ENCODE assay signal across 11 cellular contexts in genomic region chr6:109322825-109323580, GRCh38. TPM values are rescaled to one million over a fixed set of nuclear protein-coding genes. Genes with fewer than 3 reads are reported as not detected.
DNase-seq lines count a peak whose midpoint lies in the region; ATAC-seq, FAIRE-seq and TF ChIP-seq lines count a peak whose summit lies in the region.
"Had no signal": no experiment of that assay in that cellular context is flagged by ENCODE, and none has a peak within 500 bp of the region (broad histone marks: within the 10 kb centered on the region; RNA-seq: fewer than 3 reads in every experiment).

No MANE protein-coding gene starts in this region.

- POLR2A ChIA-PET in activated CD4-positive, alpha-beta T cell treated with anti-CD3 and anti-CD28 coated beads for 36 hours (lab: Charles Lee) = no interaction called here

- no peaks in the 10 kb centered on the region for H3K9me3 ChIP-seq in neuronal stem cell (replicated peaks in 1 of 2; ENCODE audit: control insufficient read depth in 2 of 2, insufficient read depth in 1 of 2, low read depth in 1 of 2, low read length in 2 of 2)
- H3K9me3 ChIP-seq in esophagus muscularis mucosa = no peaks in the 10 kb centered on the region

- H3K36me3 ChIP-seq in neuronal stem cell (replicated peaks in 1 of 2; ENCODE audit: control insufficient read depth in 2 of 2, insufficient read depth in 2 of 2, low read length in 2 of 2) (no peaks in the 10 kb centered on the region), esophagus muscularis mucosa (no peaks in the 10 kb centered on the region)

- H2BK120ac ChIP-seq in neuronal stem cell (ENCODE audit: low read depth, low read length) = no peak overlapping the region

- no peak for ATAC-seq in activated CD4-positive, alpha-beta T cell treated with anti-CD3 and anti-CD28 coated beads for 36 hours
- no peak for ATAC-seq in GM18511 (IDR thresholded peaks at IDR 0.05; ENCODE audit: unreplicated experiment)

- DNase-seq in GM18507 (ENCODE audit: extremely low spot score, insufficient read length, low read depth) = no peak
- DNase-seq in HL-60 (ENCODE audit: low read depth in 1 of 2, low spot score in 1 of 2) = peak; percentile 87 to 90
- peak; percentile 44 for DNase-seq in astrocyte of the hippocampus (ENCODE audit: low read depth, low spot score)
- DNase-seq in neuronal stem cell (ENCODE audit: low spot score) = no peak
- DNase-seq in activated CD4-positive, alpha-beta T cell treated with anti-CD3 and anti-CD28 coated beads for 36 hours = no peak
- DNase-seq in NCI-H1092 treated with DMSO at 0.1 percent for 48 hours (lab: John Stamatoyannopoulos, UW) = no peak
- no peak for DNase-seq in esophagus muscularis mucosa (ENCODE audit: extremely low spot score)
- DNase-seq: DMS 273 treated with DMSO at 0.1 percent for 48 hours, T-helper 2 cell had no signal

- H3K4me3 ChIP-seq in HL-60 (replicated peaks; ENCODE audit: insufficient read depth, low read length) (no peak overlapping the region), neuronal stem cell (ENCODE audit: low read length in 2 of 2) (no peak overlapping the region), esophagus muscularis mucosa (no peak overlapping the region)

- peak overlapping the region; percentile 31 for H2AFZ ChIP-seq in neuronal stem cell (ENCODE audit: low read length)

- no peak overlapping the region for H2AK5ac ChIP-seq in neuronal stem cell (ENCODE audit: low read depth, low read length)

- TF ChIP-seq POLR2A in esophagus muscularis mucosa (IDR thresholded peaks at IDR 0.05; ENCODE audit: low read depth) = no peak

- no peak overlapping the region for H2BK15ac ChIP-seq in neuronal stem cell (ENCODE audit: low read length)

- H3K4me3 Mint-ChIP-seq in activated CD4-positive, alpha-beta T cell treated with anti-CD3 and anti-CD28 coated beads for 36 hours = no peak overlapping the region

- FAIRE-seq in GM18507 (lab: Jason Lieb, UNC) = peak; percentile 73
- FAIRE-seq: islet of Langerhans had no signal

- H4K91ac ChIP-seq in neuronal stem cell (ENCODE audit: low read depth, low read length, poor library complexity) = no peak overlapping the region

- CTCF ChIA-PET in activated CD4-positive, alpha-beta T cell treated with anti-CD3 and anti-CD28 coated beads for 36 hours (lab: Charles Lee) = interaction anchor here (0.5 to 0.8 kb wide), 2 partner anchors 28 to 1128 kb away, joined by 3 read pairs; no protein-coding TSS in a partner anchor

- H3K4ac ChIP-seq in neuronal stem cell (ENCODE audit: low read length) = no peak overlapping the region

- no CpG with 5 or more reads among the region's 6 CpGs for WGBS in neuronal stem cell (ENCODE audit: extremely low coverage in 2 of 2, insufficient read length in 2 of 2, insufficient replicate concordance in 1 of 2), 2 donors
- WGBS in esophagus muscularis mucosa = 82% methylated on average over 6 of the region's 6 CpGs

- TF ChIP-seq CTCF in HL-60 (IDR thresholded peaks at IDR 0.05; ENCODE audit: insufficient read depth, low read length) (no peak), esophagus muscularis mucosa (IDR thresholded peaks at IDR 0.05) (no peak)

- no peak overlapping the region for H3K23ac ChIP-seq in neuronal stem cell (ENCODE audit: low read depth, low read length, poor library complexity)

- H3K9me3 Mint-ChIP-seq in activated CD4-positive, alpha-beta T cell treated with anti-CD3 and anti-CD28 coated beads for 36 hours (ENCODE audit: low read depth) = no peaks in the 10 kb centered on the region

- H3K18ac ChIP-seq in neuronal stem cell (ENCODE audit: low read length) = no peak overlapping the region

- H3K79me1 ChIP-seq in neuronal stem cell (ENCODE audit: low read depth, low read length) = no peaks in the 10 kb centered on the region

- intact Hi-C loops in activated CD4-positive, alpha-beta T cell treated with anti-CD3 and anti-CD28 coated beads for 36 hours (cut with DNase I, micrococcal nuclease) = no loop called here
- intact Hi-C loops in esophagus muscularis mucosa (cut with DNase I) = no loop called here

- H2BK5ac ChIP-seq in neuronal stem cell (ENCODE audit: low read length) = no peak overlapping the region

- H3K27ac ChIP-seq in HL-60 (replicated peaks) = peak overlapping the region; percentile 83
- H3K27ac ChIP-seq in neuronal stem cell (replicated peaks; ENCODE audit: low read length) = no peak overlapping the region
- no peak overlapping the region for H3K27ac ChIP-seq in esophagus muscularis mucosa (replicated peaks in 1 of 4)

- no peaks in the 10 kb centered on the region for H3K27me3 Mint-ChIP-seq in activated CD4-positive, alpha-beta T cell treated with anti-CD3 and anti-CD28 coated beads for 36 hours

- H3K27ac Mint-ChIP-seq in activated CD4-positive, alpha-beta T cell treated with anti-CD3 and anti-CD28 coated beads for 36 hours = no peak overlapping the region

- no peak for TF ChIP-seq EP300 in esophagus muscularis mucosa (IDR thresholded peaks at IDR 0.05)

- H4K8ac ChIP-seq in neuronal stem cell (ENCODE audit: low read depth, low read length) = no peak overlapping the region

- no peaks in the 10 kb centered on the region for H3K27me3 ChIP-seq in HL-60 (ENCODE audit: insufficient read depth, poor library complexity, severe bottlenecking)
- no peaks in the 10 kb centered on the region for H3K27me3 ChIP-seq in neuronal stem cell (ENCODE audit: control insufficient read depth in 3 of 3, insufficient read depth in 3 of 3, low read depth in 1 of 3, low read length in 3 of 3)
- no peaks in the 10 kb centered on the region for H3K27me3 ChIP-seq in esophagus muscularis mucosa

- peaks cover 10% of the 10 kb centered on the region for H3K4me1 Mint-ChIP-seq in activated CD4-positive, alpha-beta T cell treated with anti-CD3 and anti-CD28 coated beads for 36 hours

- no peak overlapping the region for H2BK12ac ChIP-seq in neuronal stem cell (ENCODE audit: low read length)

- H3K4me1 ChIP-seq in neuronal stem cell (ENCODE audit: control insufficient read depth in 2 of 2, insufficient read depth in 1 of 2, low read depth in 1 of 2, low read length in 2 of 2) = peaks cover 0 to 4% of the 10 kb centered on the region in 2 donors
- H3K4me1 ChIP-seq in esophagus muscularis mucosa = peaks cover 0 to 9% (median 0%) of the 10 kb centered on the region in 4 donors

- H3K36me3 Mint-ChIP-seq in activated CD4-positive, alpha-beta T cell treated with anti-CD3 and anti-CD28 coated beads for 36 hours (ENCODE audit: low read depth) = no peaks in the 10 kb centered on the region

- no peak overlapping the region for H3K14ac ChIP-seq in neuronal stem cell (ENCODE audit: low read length)

- H3K9ac ChIP-seq in neuronal stem cell (ENCODE audit: low read depth, low read length, poor library complexity) = no peak overlapping the region

- H3K4me2 ChIP-seq in neuronal stem cell (ENCODE audit: insufficient read depth, low read length, poor library complexity, severe bottlenecking) = no peak overlapping the region

RNA-seq across cellular contexts. Expression of gene CD164, which starts 59.3 kb away (rescaled TPM):
- 92.4 TPM for polyA plus RNA-seq in neuronal stem cell (2013, experiment 1 of 2)
- polyA plus RNA-seq in neuronal stem cell (2013, experiment 2 of 2) = 94.2 TPM
- total RNA-seq in activated CD4-positive, alpha-beta T cell treated with anti-CD3 and anti-CD28 coated beads for 36 hours = 100 to 1,000 TPM; 209 to 215 TPM
- total RNA-seq in esophagus muscularis mucosa = 100 to 1,000 TPM in 3 of 4 donors, 10 to 100 TPM in 1; 94.4 to 139 (median 120) TPM

Comparison
In these comparisons a context has a peak if more than half of its experiments do, and no peak if none do; other contexts are left out.
1. DNase-seq: peak in HL-60 (2 of 2) and astrocyte of the hippocampus (single experiment); none in GM18507 (single experiment), neuronal stem cell (single experiment), activated CD4-positive, alpha-beta T cell treated with anti-CD3 and anti-CD28 coated beads for 36 hours (single experiment), NCI-H1092 treated with DMSO at 0.1 percent for 48 hours (single experiment) and esophagus muscularis mucosa (single experiment).